9 cellular contexts compared by ENCODE assay signal in genomic region chr16:29620591-29620990, GRCh38. TPM values are rescaled to one million over a fixed set of nuclear protein-coding genes. Genes with fewer than 3 reads are reported as not detected.
DNase-seq lines count a peak whose midpoint lies in the region; ATAC-seq and TF ChIP-seq lines count a peak whose summit lies in the region.
"Not testable (repeated sequence)": the region's sequence is repeated elsewhere in the genome, so short reads cannot be mapped to it uniquely, and the experiment has no call there.
"Had no signal": no experiment of that assay in that cellular context is flagged by ENCODE, and none has a peak within 500 bp of the region (broad histone marks: within the 10 kb centered on the region; RNA-seq: fewer than 3 reads in every experiment).

No MANE protein-coding gene starts in this region.

- not testable (repeated sequence) for H3K4me3 Mint-ChIP-seq in activated B cell treated with CpG ODN at 0.5 μM for 24 hours; activated naive CD4-positive, alpha-beta T cell treated with anti-CD3 and anti-CD28 coated beads, Interleukin-2, amount 10 ng/mL, durations not matched to agents 7 days and 5 days; naive thymus-derived CD4-positive, alpha-beta T cell

- TF ChIP-seq CTCF in GM13977 (IDR thresholded peaks at IDR 0.05; ENCODE audit: extremely low read depth, insufficient read depth, missing control alignments): peak; percentile 52
- TF ChIP-seq CTCF in activated B cell treated with CpG ODN at 0.5 μM for 24 hours (IDR thresholded peaks at IDR 0.05): not testable (repeated sequence)
- TF ChIP-seq CTCF in foreskin keratinocyte (conservative IDR thresholded peaks at IDR 0.05): peak; percentile 34

- peak; percentile 47 for ATAC-seq in activated B cell treated with CpG ODN at 0.5 μM for 24 hours (ENCODE audit: low read depth)
- ATAC-seq in foreskin keratinocyte: not testable (repeated sequence)
- peak; percentile 41 for ATAC-seq in naive thymus-derived CD4-positive, alpha-beta T cell
- peak; percentile 61 for ATAC-seq in stimulated activated naive CD8-positive, alpha-beta T cell treated with anti-CD3 and anti-CD28 coated beads, Interleukin-15, Interleukin-2, amounts not matched to agents 100 U/mL and 50 U/mL, for 24 hours

- POLR2A ChIA-PET in activated B cell treated with CpG ODN at 0.5 μM for 24 hours (lab: Charles Lee): not testable (repeated sequence)
- POLR2A ChIA-PET in naive thymus-derived CD4-positive, alpha-beta T cell (lab: Charles Lee): interaction anchor here (0.7 kb wide), 1 partner anchor 81 kb away, joined by 3 read pairs; no protein-coding TSS in a partner anchor

- H3K36me3 ChIP-seq in naive thymus-derived CD4-positive, alpha-beta T cell (ENCODE audit: control insufficient read depth in 2 of 3, insufficient read depth in 3 of 3, low read length in 3 of 3): not testable (repeated sequence)

- in situ Hi-C loops in GM13977 (cut with MboI; ENCODE audit: low pct_unique_long_range_greater_than_20kb, low sequenced_read_pairs, unreplicated experiment): not testable (repeated sequence)

- CTCF ChIA-PET in activated B cell treated with CpG ODN at 0.5 μM for 24 hours (lab: Charles Lee); activated naive CD4-positive, alpha-beta T cell treated with anti-CD3 and anti-CD28 coated beads, Interleukin-2, amount 10 ng/mL, durations not matched to agents 7 days and 5 days (lab: Charles Lee); naive thymus-derived CD4-positive, alpha-beta T cell (lab: Charles Lee): not testable (repeated sequence)

- not testable (repeated sequence) for H3K9me3 Mint-ChIP-seq in activated B cell treated with CpG ODN at 0.5 μM for 24 hours; activated naive CD4-positive, alpha-beta T cell treated with anti-CD3 and anti-CD28 coated beads, Interleukin-2, amount 10 ng/mL, durations not matched to agents 7 days and 5 days; naive thymus-derived CD4-positive, alpha-beta T cell

- intact Hi-C loops in activated B cell treated with CpG ODN at 0.5 μM for 24 hours (cut with micrococcal nuclease); naive thymus-derived CD4-positive, alpha-beta T cell (cut with micrococcal nuclease): not testable (repeated sequence)

- not testable (repeated sequence) for H3K4me1 Mint-ChIP-seq in activated B cell treated with CpG ODN at 0.5 μM for 24 hours; activated naive CD4-positive, alpha-beta T cell treated with anti-CD3 and anti-CD28 coated beads, Interleukin-2, amount 10 ng/mL, durations not matched to agents 7 days and 5 days; naive thymus-derived CD4-positive, alpha-beta T cell

- H3K27me3 Mint-ChIP-seq in activated B cell treated with CpG ODN at 0.5 μM for 24 hours; naive thymus-derived CD4-positive, alpha-beta T cell: not testable (repeated sequence)
- H3K27me3 Mint-ChIP-seq in activated naive CD4-positive, alpha-beta T cell treated with anti-CD3 and anti-CD28 coated beads, Interleukin-2, amount 10 ng/mL, durations not matched to agents 7 days and 5 days: peaks cover 11% of the 10 kb centered on the region

- H3K27me3 ChIP-seq in foreskin keratinocyte; naive thymus-derived CD4-positive, alpha-beta T cell (ENCODE audit: control insufficient read depth in 2 of 2, insufficient read depth in 2 of 2, low read length in 2 of 2): not testable (repeated sequence)

- not testable (repeated sequence) for H3K27ac ChIP-seq in foreskin keratinocyte; naive thymus-derived CD4-positive, alpha-beta T cell (ENCODE audit: low read depth, low read length)

- not testable (repeated sequence) for H3K4me1 ChIP-seq in foreskin keratinocyte; naive thymus-derived CD4-positive, alpha-beta T cell (ENCODE audit: control insufficient read depth in 2 of 2, insufficient read depth in 2 of 2, low read length in 2 of 2)

- not testable (repeated sequence) for H3K4me3 ChIP-seq in naive thymus-derived CD4-positive, alpha-beta T cell (ENCODE audit: low read length)

- H3K9me3 ChIP-seq in naive thymus-derived CD4-positive, alpha-beta T cell (ENCODE audit: control insufficient read depth in 2 of 3, low read length in 3 of 3): not testable (repeated sequence)

- not testable (repeated sequence) for H3K27ac Mint-ChIP-seq in activated B cell treated with CpG ODN at 0.5 μM for 24 hours; activated naive CD4-positive, alpha-beta T cell treated with anti-CD3 and anti-CD28 coated beads, Interleukin-2, amount 10 ng/mL, durations not matched to agents 7 days and 5 days
- H3K27ac Mint-ChIP-seq in naive thymus-derived CD4-positive, alpha-beta T cell: peak overlapping the region in 1 of 9 donors; percentile 30

- DNase-seq in CD1c-positive myeloid dendritic cell (ENCODE audit: extremely low spot score): peak; percentile 15
- DNase-seq in GM13977 (ENCODE audit: low spot score): peak; percentile 12
- peak; percentile 18 for DNase-seq in NCI-H2196 (lab: John Stamatoyannopoulos, UW; ENCODE audit: unreplicated experiment)
- not testable (repeated sequence) for DNase-seq in activated B cell treated with CpG ODN at 0.5 μM for 24 hours, foreskin keratinocyte
- DNase-seq in activated naive CD4-positive, alpha-beta T cell treated with anti-CD3 and anti-CD28 coated beads, Interleukin-2, amount 10 ng/mL, durations not matched to agents 7 days and 5 days: peak; percentile 57
- peak in 1 of 9 donors; percentile 36 for DNase-seq in naive thymus-derived CD4-positive, alpha-beta T cell
- peak; percentile 59 for DNase-seq in stimulated activated naive CD8-positive, alpha-beta T cell treated with anti-CD3 and anti-CD28 coated beads, Interleukin-15, Interleukin-2, amounts not matched to agents 100 U/mL and 50 U/mL, for 24 hours

- H3K36me3 Mint-ChIP-seq in activated B cell treated with CpG ODN at 0.5 μM for 24 hours (ENCODE audit: low read depth); activated naive CD4-positive, alpha-beta T cell treated with anti-CD3 and anti-CD28 coated beads, Interleukin-2, amount 10 ng/mL, durations not matched to agents 7 days and 5 days; naive thymus-derived CD4-positive, alpha-beta T cell: not testable (repeated sequence)

RNA-seq across cellular contexts. Expression of gene SPN, which starts 42.5 kb away (rescaled TPM):
- total RNA-seq in activated B cell treated with CpG ODN at 0.5 μM for 24 hours: 2.4 and 2.7 TPM in 2 replicates
- not detected in 2 replicates for total RNA-seq in foreskin keratinocyte
- not detected in 2 replicates for polyA plus RNA-seq in foreskin keratinocyte
- total RNA-seq in naive thymus-derived CD4-positive, alpha-beta T cell: 100 to 1,000 TPM in 4 of 5 experiments, 10 to 100 TPM in 1; 79.5 to 333 (median 124) TPM
- polyA plus RNA-seq in naive thymus-derived CD4-positive, alpha-beta T cell: 100 to 1,000 TPM in 1 of 2 donors, 10 to 100 TPM in 1; 96.0 to 183 TPM
- total RNA-seq: dermis microvascular lymphatic vessel endothelial cell had no signal

RNA-seq across cellular contexts. Expression of gene QPRT, which starts 58.4 kb away (rescaled TPM):
- total RNA-seq in activated B cell treated with CpG ODN at 0.5 μM for 24 hours: 0.64 and 0.84 TPM in 2 replicates
- total RNA-seq in foreskin keratinocyte: 80.5 and 91.7 TPM in 2 replicates
- 111 and 129 TPM in 2 replicates for polyA plus RNA-seq in foreskin keratinocyte
- total RNA-seq in naive thymus-derived CD4-positive, alpha-beta T cell: 1 to 10 TPM in 3 of 5 experiments, under 1 TPM in 2; 0.57 to 6.5 (median 1.4) TPM
- under 1 TPM; 0.54 to 0.66 TPM for polyA plus RNA-seq in naive thymus-derived CD4-positive, alpha-beta T cell

Comparison
In these comparisons a context has a peak if more than half of its experiments do, and no peak if none do; other contexts are left out.
1. RNA of gene SPN, which starts 42.5 kb away (total RNA-seq): 79.5 to 333 TPM in naive thymus-derived CD4-positive, alpha-beta T cell; 2.4 to 2.7 TPM in activated B cell treated with CpG ODN at 0.5 μM for 24 hours and not detected in foreskin keratinocyte; every median in the first group is over 10 times any median in the second.
2. RNA of gene QPRT, which starts 58.4 kb away (total RNA-seq): 80.5 to 91.7 TPM in foreskin keratinocyte; 0.57 to 6.5 TPM in naive thymus-derived CD4-positive, alpha-beta T cell and 0.64 to 0.84 TPM in activated B cell treated with CpG ODN at 0.5 μM for 24 hours; every median in the first group is over 10 times any median in the second.